1 cellular context compared by ENCODE assay signal in the genomic region with DNA sequence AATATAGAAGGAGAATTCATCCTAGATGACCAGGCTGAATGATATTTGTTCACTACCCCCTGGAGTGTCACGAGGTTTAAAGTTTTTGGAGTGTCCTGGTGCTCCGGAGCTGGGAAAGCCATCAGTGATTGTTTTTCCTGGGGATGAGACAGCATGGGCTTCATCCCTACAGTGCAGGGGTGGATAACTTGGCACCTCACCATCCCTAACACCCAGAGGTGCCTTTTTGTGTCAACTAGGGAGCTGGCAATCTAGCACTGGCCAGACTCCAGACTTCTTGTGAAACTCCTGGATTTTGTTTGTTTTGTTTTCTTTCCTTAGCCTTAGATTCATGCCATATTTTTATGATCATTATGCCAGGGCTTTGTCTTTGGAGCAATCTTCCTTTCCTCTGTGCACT.
TF ChIP-seq lines count a peak whose summit lies in the region.

No MANE protein-coding gene starts in this region.

TF ChIP-seq in IMR-90, 13 proteins besides CTCF, POLR2A, EP300 and RAD21:
- no peak for TF ChIP-seq CHD1 (IDR thresholded peaks at IDR 0.05; ENCODE audit: low read depth, low read length)
- TF ChIP-seq CEBPB (IDR thresholded peaks at IDR 0.05; ENCODE audit: low read depth, low read length): peak; percentile 41; the same call in 1 of the 2 replicates
